ENCODE assay signal across 8 cellular contexts in the genomic region with DNA sequence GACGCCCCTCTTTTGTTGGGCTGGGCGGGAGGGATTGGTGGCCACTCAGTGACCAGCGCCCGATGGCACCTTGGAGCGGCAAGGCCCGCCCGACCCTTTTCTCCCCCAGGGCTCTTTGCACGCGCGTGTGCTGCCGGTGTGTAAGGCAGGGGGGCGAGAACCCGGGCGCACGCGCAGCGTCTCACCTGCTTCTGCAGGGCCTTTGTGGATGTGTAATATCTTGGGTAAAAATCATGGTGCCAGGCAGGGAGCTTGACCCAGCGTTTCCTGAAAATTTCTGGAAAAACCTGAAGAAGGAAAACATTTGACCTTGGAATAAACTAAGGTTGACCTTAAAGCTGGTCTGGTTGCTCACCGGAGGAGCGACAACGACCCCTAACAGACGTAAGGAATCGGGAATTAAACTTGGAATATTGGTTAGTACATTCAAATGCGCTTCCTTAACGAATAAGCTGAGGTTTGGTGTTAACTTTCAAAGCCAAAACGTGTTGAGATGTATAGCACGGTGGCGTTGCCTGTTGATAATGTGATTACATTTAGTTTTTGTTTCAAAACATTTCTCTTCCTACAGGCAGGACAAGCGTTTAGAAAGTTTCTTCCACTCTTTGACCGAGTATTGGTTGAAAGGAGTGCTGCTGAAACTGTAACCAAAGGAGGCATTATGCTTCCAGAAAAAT. TPM values are rescaled to one million over a fixed set of nuclear protein-coding genes. Genes with fewer than 3 reads are reported as not detected.
A peak's percentile ranks its signal among the peaks of the same experiment; 100 is the strongest.
DNase-seq lines count a peak whose midpoint lies in the region; ATAC-seq and TF ChIP-seq lines count a peak whose summit lies in the region.

No MANE protein-coding gene starts in this region.

- H3K36me3 Mint-ChIP-seq in activated T-cell treated with anti-CD3 and anti-CD28 coated beads, Interleukin-2, amount 50 U/mL, for 24 hours (ENCODE audit: low read depth), result peaks cover 94% of the 10 kb centered on the region

- H3K9me2 ChIP-seq in SK-N-SH, result no peaks in the 10 kb centered on the region

- H3F3A ChIP-seq in SK-N-SH (replicated peaks; ENCODE audit: insufficient read depth), result peaks cover 13% of the 10 kb centered on the region

- H3K27ac Mint-ChIP-seq in activated T-cell treated with anti-CD3 and anti-CD28 coated beads, Interleukin-2, amount 50 U/mL, for 24 hours, result peak overlapping the region; percentile 97

- H2BK15ac ChIP-seq in neuronal stem cell (ENCODE audit: low read length), result no peak overlapping the region

- H3K27me3 Mint-ChIP-seq in activated T-cell treated with anti-CD3 and anti-CD28 coated beads, Interleukin-2, amount 50 U/mL, for 24 hours, result no peaks in the 10 kb centered on the region

- TF ChIP-seq CTCF in SK-N-SH (IDR thresholded peaks at IDR 0.05), result no peak
- no peak for TF ChIP-seq CTCF in esophagus muscularis mucosa (IDR thresholded peaks at IDR 0.05)

- peak overlapping the region; percentile 59 for H3K23ac ChIP-seq in neuronal stem cell (ENCODE audit: low read depth, low read length, poor library complexity)

- intact Hi-C loops in esophagus muscularis mucosa (cut with DNase I), result no loop called here

- TF ChIP-seq EP300 in SK-N-SH (IDR thresholded peaks at IDR 0.05; ENCODE audit: borderline replicate concordance in 1 of 2, low read depth in 1 of 2, low read length in 1 of 2), result no peak; a peak in 1 of 4 replicates
- no peak for TF ChIP-seq EP300 in esophagus muscularis mucosa (IDR thresholded peaks at IDR 0.05)

- no peak overlapping the region for H4K91ac ChIP-seq in neuronal stem cell (ENCODE audit: low read depth, low read length, poor library complexity)

- H3K4ac ChIP-seq in neuronal stem cell (ENCODE audit: low read length), result no peak overlapping the region

- H3K36me3 ChIP-seq in SK-N-SH (replicated peaks in 1 of 2; ENCODE audit: control insufficient read depth in 1 of 2, insufficient read depth in 2 of 2, low read length in 1 of 2), result peaks cover 52 to 57% of the 10 kb centered on the region in 2 experiments
- peaks cover 0 to 57% (median 36%) of the 10 kb centered on the region in 4 donors for H3K36me3 ChIP-seq in esophagus muscularis mucosa
- H3K36me3 ChIP-seq in neuronal stem cell (replicated peaks in 1 of 2; ENCODE audit: control insufficient read depth in 2 of 2, insufficient read depth in 2 of 2, low read length in 2 of 2), result peaks cover 17 to 72% of the 10 kb centered on the region in 2 donors

- no peak for DNase-seq in activated T-cell treated with anti-CD3 and anti-CD28 coated beads, Interleukin-2, amount 50 U/mL, for 24 hours
- DNase-seq in activated T-cell treated with anti-CD3 and anti-CD28 coated beads for 4 hours (no peak), SK-N-SH (no peak), esophagus muscularis mucosa (ENCODE audit: extremely low spot score) (no peak), neuronal stem cell (ENCODE audit: low spot score) (peak; percentile 4), SIG-M5 treated with dmso at 0.1 percent for 504 hours (lab: John Stamatoyannopoulos, UW; ENCODE audit: unreplicated experiment) (no peak), ureter (ENCODE audit: low spot score) (no peak)

- peak overlapping the region; percentile 94 for H3K18ac ChIP-seq in neuronal stem cell (ENCODE audit: low read length)

- peak overlapping the region; percentile 97 for H3K4me3 Mint-ChIP-seq in activated T-cell treated with anti-CD3 and anti-CD28 coated beads, Interleukin-2, amount 50 U/mL, for 24 hours

- CTCF ChIA-PET in SK-N-SH (lab: Yijun Ruan, JAX), result interaction anchor here (0.8 to 2.0 kb wide), 5 partner anchors 12 to 51 kb away, joined by 3 to 11 read pairs (median 3); a partner anchor contains a TSS

- no peaks in the 10 kb centered on the region for H3K27me3 ChIP-seq in SK-N-SH (ENCODE audit: insufficient read depth)
- H3K27me3 ChIP-seq in esophagus muscularis mucosa, result no peaks in the 10 kb centered on the region
- H3K27me3 ChIP-seq in neuronal stem cell (ENCODE audit: control insufficient read depth in 3 of 3, insufficient read depth in 3 of 3, low read depth in 1 of 3, low read length in 3 of 3), result no peaks in the 10 kb centered on the region

- H3K79me1 ChIP-seq in neuronal stem cell (ENCODE audit: low read depth, low read length), result peaks cover 3% of the 10 kb centered on the region

- H3K4me1 ChIP-seq in SK-N-SH (ENCODE audit: control insufficient read depth in 1 of 2, insufficient read depth in 2 of 2, low read depth in 1 of 2, low read length in 1 of 2), result peaks cover 26% of the 10 kb centered on the region in 2 experiments
- H3K4me1 ChIP-seq in esophagus muscularis mucosa, result peaks cover 36 to 59% (median 49%) of the 10 kb centered on the region in 4 donors
- peaks cover 0 to 20% of the 10 kb centered on the region in 2 donors for H3K4me1 ChIP-seq in neuronal stem cell (ENCODE audit: control insufficient read depth in 2 of 2, insufficient read depth in 1 of 2, low read depth in 1 of 2, low read length in 2 of 2)

- H3K9ac ChIP-seq in SK-N-SH, result peak overlapping the region; percentile 73
- H3K9ac ChIP-seq in neuronal stem cell (ENCODE audit: low read depth, low read length, poor library complexity), result peak overlapping the region; percentile 82

- H3K4me2 ChIP-seq in SK-N-SH (peak overlapping the region; percentile 90), neuronal stem cell (ENCODE audit: insufficient read depth, low read length, poor library complexity, severe bottlenecking) (peak overlapping the region; percentile 71)

- peak overlapping the region; percentile 71 to 92 for H3K4me3 ChIP-seq in SK-N-SH (ENCODE audit: low read depth in 2 of 2, low read length in 1 of 2)
- peak overlapping the region; percentile 80 to 92 (median 90) for H3K4me3 ChIP-seq in esophagus muscularis mucosa
- H3K4me3 ChIP-seq in neuronal stem cell (ENCODE audit: low read length in 2 of 2), result peak overlapping the region; percentile 83 to 93

- no peak for TF ChIP-seq POLR2A in esophagus muscularis mucosa (IDR thresholded peaks at IDR 0.05; ENCODE audit: low read depth)

- H3K27ac ChIP-seq in SK-N-SH (ENCODE audit: low read depth in 2 of 2, low read length in 1 of 2) (peak overlapping the region; percentile 88 to 98), esophagus muscularis mucosa (replicated peaks in 1 of 4) (peak overlapping the region; percentile 95 to 99 (median 98)), neuronal stem cell (replicated peaks; ENCODE audit: low read length) (peak overlapping the region; percentile 99)

- H3K79me2 ChIP-seq in SK-N-SH (ENCODE audit: insufficient read depth), result peaks cover 84% of the 10 kb centered on the region

- H2BK12ac ChIP-seq in neuronal stem cell (ENCODE audit: low read length), result no peak overlapping the region

- no peak overlapping the region for H2BK120ac ChIP-seq in neuronal stem cell (ENCODE audit: low read depth, low read length)

- peak overlapping the region; percentile 15 for H2AFZ ChIP-seq in SK-N-SH (ENCODE audit: low read depth)
- peak overlapping the region; percentile 85 for H2AFZ ChIP-seq in neuronal stem cell (ENCODE audit: low read length)

- H4K8ac ChIP-seq in neuronal stem cell (ENCODE audit: low read depth, low read length), result no peak overlapping the region

- TF ChIP-seq RAD21 in SK-N-SH (IDR thresholded peaks at IDR 0.05; ENCODE audit: low read length), result no peak

- H3K14ac ChIP-seq in neuronal stem cell (ENCODE audit: low read length), result peak overlapping the region; percentile 77

- H2AK5ac ChIP-seq in neuronal stem cell (ENCODE audit: low read depth, low read length), result peak overlapping the region; percentile 8

- POLR2A ChIA-PET in SK-N-SH (lab: Yijun Ruan, JAX), result interaction anchor here (0.6 to 3.4 kb wide), 8 partner anchors 9 to 206 kb away, joined by 3 to 46 read pairs (median 6); a partner anchor contains a TSS

- peak; percentile 8 for ATAC-seq in HG02884 (IDR thresholded peaks at IDR 0.05; ENCODE audit: unreplicated experiment)

- WGBS in SK-N-SH (ENCODE audit: low lambda C conversion rate), result under 1% methylated on average over 27 of the region's 30 CpGs
- 0% methylated on average over 13 of the region's 30 CpGs for WGBS in esophagus muscularis mucosa
- WGBS in neuronal stem cell (ENCODE audit: extremely low coverage in 2 of 2, insufficient read length in 2 of 2, insufficient replicate concordance in 1 of 2), 2 donors, result no CpG with 5 or more reads among the region's 30 CpGs

- H3K9me3 ChIP-seq in SK-N-SH (no peaks in the 10 kb centered on the region), esophagus muscularis mucosa (no peaks in the 10 kb centered on the region), neuronal stem cell (replicated peaks in 1 of 2; ENCODE audit: control insufficient read depth in 2 of 2, insufficient read depth in 1 of 2, low read depth in 1 of 2, low read length in 2 of 2) (peaks cover 0 to 3% of the 10 kb centered on the region in 2 donors)

- H3K4me1 Mint-ChIP-seq in activated T-cell treated with anti-CD3 and anti-CD28 coated beads, Interleukin-2, amount 50 U/mL, for 24 hours (ENCODE audit: low read depth), result peaks cover 47% of the 10 kb centered on the region

- peaks cover 32% of the 10 kb centered on the region for H4K20me1 ChIP-seq in SK-N-SH (ENCODE audit: insufficient read depth)

- peak overlapping the region; percentile 97 for H2BK5ac ChIP-seq in neuronal stem cell (ENCODE audit: low read length)

- no peaks in the 10 kb centered on the region for H3K9me3 Mint-ChIP-seq in activated T-cell treated with anti-CD3 and anti-CD28 coated beads, Interleukin-2, amount 50 U/mL, for 24 hours

RNA-seq across cellular contexts. Expression of a gene that starts 0.5 kb away (rescaled TPM):
- polyA plus RNA-seq in SK-N-SH (2012; rRNA removed), result 130 and 142 TPM in 2 replicates
- polyA plus RNA-seq in SK-N-SH (2012; cell fraction: cytosol; rRNA removed), result 214 and 427 TPM in 2 replicates
- 26.6 and 39.8 TPM in 2 replicates for polyA plus RNA-seq in SK-N-SH (2012; cell fraction: nucleus; rRNA removed)
- 10 to 100 TPM; 46.7 to 93.4 (median 65.2) TPM for total RNA-seq in esophagus muscularis mucosa
- polyA plus RNA-seq in neuronal stem cell (2013, experiment 1 of 2), result 302 TPM
- polyA plus RNA-seq in neuronal stem cell (2013, experiment 2 of 2), result 297 TPM
- total RNA-seq in ureter, result 101 TPM

RNA-seq across cellular contexts. Expression of a gene that starts 1.0 kb away (rescaled TPM):
- 212 and 227 TPM in 2 replicates for polyA plus RNA-seq in SK-N-SH (2012; rRNA removed)
- 255 and 362 TPM in 2 replicates for polyA plus RNA-seq in SK-N-SH (2012; cell fraction: cytosol; rRNA removed)
- 101 and 200 TPM in 2 replicates for polyA plus RNA-seq in SK-N-SH (2012; cell fraction: nucleus; rRNA removed)
- 100 to 1,000 TPM in 3 of 4 donors, 10 to 100 TPM in 1; 84.7 to 142 (median 115) TPM for total RNA-seq in esophagus muscularis mucosa
- 275 TPM for polyA plus RNA-seq in neuronal stem cell (2013, experiment 1 of 2)
- polyA plus RNA-seq in neuronal stem cell (2013, experiment 2 of 2), result 271 TPM
- total RNA-seq in ureter, result 201 TPM

RNA-seq across cellular contexts. Expression of a gene that starts 15.2 kb away (rescaled TPM):
- polyA plus RNA-seq in SK-N-SH (2012; rRNA removed), result 22.0 and 24.6 TPM in 2 replicates
- polyA plus RNA-seq in SK-N-SH (2012; cell fraction: cytosol; rRNA removed), result 34.7 and 47.5 TPM in 2 replicates
- polyA plus RNA-seq in SK-N-SH (2012; cell fraction: nucleus; rRNA removed), result 5.4 and 10.6 TPM in 2 replicates
- total RNA-seq in esophagus muscularis mucosa, result 10 to 100 TPM; 26.7 to 43.5 (median 39.3) TPM
- polyA plus RNA-seq in neuronal stem cell (2013, experiment 1 of 2), result 39.5 TPM
- polyA plus RNA-seq in neuronal stem cell (2013, experiment 2 of 2), result 42.0 TPM
- total RNA-seq in ureter, result 22.8 TPM

RNA-seq across cellular contexts. Expression of a gene that starts 47.3 kb away (rescaled TPM):
- 3.6 and 4.5 TPM in 2 replicates for polyA plus RNA-seq in SK-N-SH (2012; rRNA removed)
- 7.6 and 10.7 TPM in 2 replicates for polyA plus RNA-seq in SK-N-SH (2012; cell fraction: cytosol; rRNA removed)
- 1.4 and 3.2 TPM in 2 replicates for polyA plus RNA-seq in SK-N-SH (2012; cell fraction: nucleus; rRNA removed)
- total RNA-seq in esophagus muscularis mucosa (10 to 100 TPM; 27.0 to 58.8 (median 43.8) TPM), ureter (23.0 TPM)
- 7.1 TPM for polyA plus RNA-seq in neuronal stem cell (2013, experiment 1 of 2)
- polyA plus RNA-seq in neuronal stem cell (2013, experiment 2 of 2), result 6.7 TPM
